Comparison of ENCODE assay signal across 17 cellular contexts in genomic region chr11:74450318-74450717, GRCh38. TPM values are rescaled to one million over a fixed set of nuclear protein-coding genes. Genes with fewer than 3 reads are reported as not detected.
DNase-seq lines count a peak whose midpoint lies in the region; ATAC-seq and TF ChIP-seq lines count a peak whose summit lies in the region.
"Had no signal": no experiment of that assay in that cellular context is flagged by ENCODE, and none has a peak within 500 bp of the region (broad histone marks: within the 10 kb centered on the region; RNA-seq: fewer than 3 reads in every experiment).

No MANE protein-coding gene starts in this region.

- H3K9me2 ChIP-seq in Loucy (replicated peaks; ENCODE audit: low read depth, low read length): no peaks in the 10 kb centered on the region

- peaks cover 10 to 26% (median 17%) of the 10 kb centered on the region in 10 experiments for H3K4me1 ChIP-seq in BLaER1 treated with 17β-estradiol and CSF1 and Interleukin-3, amounts not matched to agents 10 nM and 100 nM
- H3K4me1 ChIP-seq in Loucy (ENCODE audit: insufficient read depth, low read length, poor library complexity, severe bottlenecking): peaks cover 3% of the 10 kb centered on the region

- no peaks in the 10 kb centered on the region for H3K9me3 ChIP-seq in BLaER1 treated with 17β-estradiol and CSF1 and Interleukin-3, amounts not matched to agents 10 nM and 100 nM (replicated peaks in 1 of 11)
- no peaks in the 10 kb centered on the region for H3K9me3 ChIP-seq in Loucy (ENCODE audit: insufficient read depth, low read depth, low read length)

- no peak overlapping the region for H3K4me3 Mint-ChIP-seq in dendritic cell treated with granulocyte-macrophage colony-stimulating factor and Interleukin-4, amounts not matched to agents 40 ng/mL and 50 ng/mL, for 4 days
- H3K4me3 Mint-ChIP-seq: CD4-positive, CD25-positive, alpha-beta regulatory T cell; HFFc6 had no signal

- peaks cover 41% of the 10 kb centered on the region for H3K4me1 Mint-ChIP-seq in dendritic cell treated with granulocyte-macrophage colony-stimulating factor and Interleukin-4, amounts not matched to agents 40 ng/mL and 50 ng/mL, for 4 days (ENCODE audit: low read depth)

- H3K27ac Mint-ChIP-seq in dendritic cell treated with granulocyte-macrophage colony-stimulating factor and Interleukin-4, amounts not matched to agents 40 ng/mL and 50 ng/mL, for 4 days: peak overlapping the region; percentile 63
- H3K27ac Mint-ChIP-seq: CD4-positive, CD25-positive, alpha-beta regulatory T cell had no signal

- ATAC-seq in omental fat pad (ENCODE audit: low FRiP score) (peak; percentile 73), HG03108 (IDR thresholded peaks at IDR 0.05; ENCODE audit: unreplicated experiment) (no peak)

- H3K36me3 Mint-ChIP-seq in dendritic cell treated with granulocyte-macrophage colony-stimulating factor and Interleukin-4, amounts not matched to agents 40 ng/mL and 50 ng/mL, for 4 days (ENCODE audit: low read depth): no peaks in the 10 kb centered on the region
- H3K36me3 Mint-ChIP-seq: CD4-positive, CD25-positive, alpha-beta regulatory T cell had no signal

- H2AFZ ChIP-seq in Loucy (ENCODE audit: low read length): 0 out of 2 replicates have a peak overlapping the region, but pooled peaks have one; percentile 91

- H3K27me3 Mint-ChIP-seq in dendritic cell treated with granulocyte-macrophage colony-stimulating factor and Interleukin-4, amounts not matched to agents 40 ng/mL and 50 ng/mL, for 4 days: no peaks in the 10 kb centered on the region

- no peaks in the 10 kb centered on the region for H3K79me2 ChIP-seq in Loucy (ENCODE audit: insufficient read depth, low read length)

- H3K4me3 ChIP-seq in BLaER1 treated with 17β-estradiol and CSF1 and Interleukin-3, amounts not matched to agents 10 nM and 100 nM: no peak overlapping the region
- H3K4me3 ChIP-seq in Loucy (ENCODE audit: low read length, poor library complexity, severe bottlenecking): no peak overlapping the region

- H3F3A ChIP-seq in Loucy (ENCODE audit: low read depth): no peaks in the 10 kb centered on the region

- no peak for TF ChIP-seq CTCF in Loucy (conservative IDR thresholded peaks at IDR 0.05; ENCODE audit: low read length)
- TF ChIP-seq CTCF in omental fat pad (IDR thresholded peaks at IDR 0.05): no peak

- H3K9me3 Mint-ChIP-seq in dendritic cell treated with granulocyte-macrophage colony-stimulating factor and Interleukin-4, amounts not matched to agents 40 ng/mL and 50 ng/mL, for 4 days: no peaks in the 10 kb centered on the region
- H3K9me3 Mint-ChIP-seq: HFFc6 had no signal

- intact Hi-C loops in dendritic cell treated with granulocyte-macrophage colony-stimulating factor and Interleukin-4, amounts not matched to agents 40 ng/mL and 50 ng/mL, for 4 days (cut with micrococcal nuclease): loop anchor here (10.0 kb wide), 1 partner anchor 284 kb away; the partner anchor contains the start of gene CHRDL2

- no peak overlapping the region for H3K9ac ChIP-seq in BLaER1 treated with 17β-estradiol and CSF1 and Interleukin-3, amounts not matched to agents 10 nM and 100 nM
- H3K9ac ChIP-seq in Loucy (ENCODE audit: low read depth, low read length, poor library complexity, severe bottlenecking): no peak overlapping the region

- DNase-seq in omental fat pad (ENCODE audit: low spot score): no peak
- DNase-seq in DMS79 (lab: John Stamatoyannopoulos, UW): no peak
- DNase-seq in amygdala (lab: John Stamatoyannopoulos, UW): no peak
- DNase-seq: Calu3; CD4-positive, CD25-positive, alpha-beta regulatory T cell; DMS153; DND-41; GF-D8; HCEC 1CT; HFFc6; KBM-7 had no signal

- no peaks in the 10 kb centered on the region for H3K27me3 ChIP-seq in BLaER1 treated with 17β-estradiol and CSF1 and Interleukin-3, amounts not matched to agents 10 nM and 100 nM
- no peaks in the 10 kb centered on the region for H3K27me3 ChIP-seq in Loucy (ENCODE audit: insufficient read depth, low read length, poor library complexity, severe bottlenecking)

- H3K36me3 ChIP-seq in BLaER1 treated with 17β-estradiol and CSF1 and Interleukin-3, amounts not matched to agents 10 nM and 100 nM: no peaks in the 10 kb centered on the region
- H3K36me3 ChIP-seq in Loucy (ENCODE audit: insufficient read depth, low read length): no peaks in the 10 kb centered on the region

- peaks cover 0 to 17% (median 0%) of the 10 kb centered on the region in 11 experiments; a peak in 4 of 22 replicates for H4K20me1 ChIP-seq in BLaER1 treated with 17β-estradiol and CSF1 and Interleukin-3, amounts not matched to agents 10 nM and 100 nM
- H4K20me1 ChIP-seq in Loucy (ENCODE audit: insufficient read depth, low read length, poor library complexity, severe bottlenecking): no peaks in the 10 kb centered on the region

- H3K27ac ChIP-seq in BLaER1 treated with 17β-estradiol and CSF1 and Interleukin-3, amounts not matched to agents 10 nM and 100 nM: peak overlapping the region in 8 of 11 experiments; percentile 9 to 73 (median 46); a peak in 11 of 22 replicates
- H3K27ac ChIP-seq: 22Rv1 had no signal

- H3K4me2 ChIP-seq in BLaER1 treated with 17β-estradiol and CSF1 and Interleukin-3, amounts not matched to agents 10 nM and 100 nM: peak overlapping the region in 9 of 11 experiments; percentile 54 to 76 (median 61); a peak in 18 of 22 replicates
- no peak overlapping the region for H3K4me2 ChIP-seq in Loucy (ENCODE audit: low read depth, low read length, poor library complexity, severe bottlenecking)

RNA-seq across cellular contexts. Expression of gene KCNE3, which starts 17.0 kb away (rescaled TPM):
- 10 to 100 TPM in 3 of 4 donors, 1 to 10 TPM in 1; 8.9 to 18.1 (median 11.0) TPM for total RNA-seq in omental fat pad
- total RNA-seq: CD4-positive, CD25-positive, alpha-beta regulatory T cell; H4 had no signal

RNA-seq across cellular contexts. Expression of gene LIPT2, which starts 43.2 kb away (rescaled TPM):
- 1 to 10 TPM; 2.2 to 4.7 (median 3.4) TPM for total RNA-seq in omental fat pad

RNA-seq across cellular contexts. Expression of gene PGM2L1, which starts 52.1 kb away (rescaled TPM):
- total RNA-seq in omental fat pad: 1 to 10 TPM; 2.7 to 4.5 (median 3.1) TPM
